Comparison of ENCODE assay signal across 17 cellular contexts in genomic region chr19:28386080-28386869, GRCh38.
DNase-seq lines count a peak whose midpoint lies in the region; ATAC-seq and TF ChIP-seq lines count a peak whose summit lies in the region.
"Had no signal": no experiment of that assay in that cellular context is flagged by ENCODE, and none has a peak within 500 bp of the region (broad histone marks: within the 10 kb centered on the region; RNA-seq: fewer than 3 reads in every experiment).

No MANE protein-coding gene starts in this region.

- no peaks in the 10 kb centered on the region for H3K9me3 ChIP-seq in CD8-positive, alpha-beta T cell (ENCODE audit: low read length)
- peaks cover 0 to 19% (median 2%) of the 10 kb centered on the region in 8 donors for H3K9me3 ChIP-seq in spleen
- H3K9me3 ChIP-seq: HAP-1 had no signal

- WGBS in spleen, 5 donors, result 56 to 69% (median 61%) methylated on average over 9 of the region's 9 CpGs

- peak; percentile 29 for ATAC-seq in CD8-positive, alpha-beta T cell
- peak; percentile 58 for ATAC-seq in activated CD8-positive, alpha-beta T cell treated with anti-CD3 and anti-CD28 coated beads for 36 hours
- ATAC-seq in natural killer cell treated with Interleukin-12 subunit alpha and Interleukin-12 subunit beta and Interleukin-15 and Interleukin-18, amount 100 ng/mL, for 72 hours, result peak in 1 of 2 donors; percentile 40

- H3K4me1 ChIP-seq in CD8-positive, alpha-beta T cell (ENCODE audit: insufficient read depth, low read length), result no peaks in the 10 kb centered on the region
- H3K4me1 ChIP-seq in spleen, result no peaks in the 10 kb centered on the region
- H3K4me1 ChIP-seq: HAP-1 had no signal

- peaks cover 14% of the 10 kb centered on the region for H3K36me3 Mint-ChIP-seq in T-helper 1 cell treated with Interleukin-12 subunit alpha and Interleukin-12 subunit beta and Interleukin-4 antibody, amounts not matched to agents 30 μg/mL and 1 μg/mL, for 36 hours (ENCODE audit: low read depth)
- peaks cover 2% of the 10 kb centered on the region for H3K36me3 Mint-ChIP-seq in CD8-positive, alpha-beta T cell
- H3K36me3 Mint-ChIP-seq in activated CD8-positive, alpha-beta T cell treated with anti-CD3 and anti-CD28 coated beads for 36 hours (ENCODE audit: low read depth), result no peaks in the 10 kb centered on the region
- H3K36me3 Mint-ChIP-seq in natural killer cell treated with Interleukin-12 subunit alpha and Interleukin-12 subunit beta and Interleukin-15 and Interleukin-18, amount 100 ng/mL, for 72 hours, result no peaks in the 10 kb centered on the region

- POLR2A ChIA-PET in CD8-positive, alpha-beta T cell (lab: Charles Lee), result interaction anchor here (1.4 kb wide), 1 partner anchor 10 kb away, joined by 3 read pairs; no protein-coding TSS in a partner anchor
- POLR2A ChIA-PET in activated CD8-positive, alpha-beta T cell treated with anti-CD3 and anti-CD28 coated beads for 36 hours (lab: Charles Lee), result no interaction called here

- H3K4me3 ChIP-seq in CD8-positive, alpha-beta T cell (ENCODE audit: low read depth, low read length), result no peak overlapping the region
- H3K4me3 ChIP-seq in spleen, result no peak overlapping the region
- H3K4me3 ChIP-seq: HAP-1 had no signal

- H3K36me3 ChIP-seq in CD8-positive, alpha-beta T cell (ENCODE audit: insufficient read depth, low read length), result no peaks in the 10 kb centered on the region
- no peaks in the 10 kb centered on the region for H3K36me3 ChIP-seq in spleen
- H3K36me3 ChIP-seq: HAP-1 had no signal

- no peaks in the 10 kb centered on the region for H3K27me3 Mint-ChIP-seq in T-helper 1 cell treated with Interleukin-12 subunit alpha and Interleukin-12 subunit beta and Interleukin-4 antibody, amounts not matched to agents 30 μg/mL and 1 μg/mL, for 36 hours (ENCODE audit: low read depth)
- H3K27me3 Mint-ChIP-seq in CD8-positive, alpha-beta T cell (ENCODE audit: low read depth), result no peaks in the 10 kb centered on the region
- no peaks in the 10 kb centered on the region for H3K27me3 Mint-ChIP-seq in activated CD8-positive, alpha-beta T cell treated with anti-CD3 and anti-CD28 coated beads for 36 hours
- no peaks in the 10 kb centered on the region for H3K27me3 Mint-ChIP-seq in natural killer cell treated with Interleukin-12 subunit alpha and Interleukin-12 subunit beta and Interleukin-15 and Interleukin-18, amount 100 ng/mL, for 72 hours

- H3K27ac Mint-ChIP-seq in T-helper 1 cell treated with Interleukin-12 subunit alpha and Interleukin-12 subunit beta and Interleukin-4 antibody, amounts not matched to agents 30 μg/mL and 1 μg/mL, for 36 hours, result peak overlapping the region; percentile 93
- H3K27ac Mint-ChIP-seq in CD8-positive, alpha-beta T cell, result peak overlapping the region; percentile 92
- peak overlapping the region; percentile 80 for H3K27ac Mint-ChIP-seq in activated CD8-positive, alpha-beta T cell treated with anti-CD3 and anti-CD28 coated beads for 36 hours
- H3K27ac Mint-ChIP-seq in natural killer cell treated with Interleukin-12 subunit alpha and Interleukin-12 subunit beta and Interleukin-15 and Interleukin-18, amount 100 ng/mL, for 72 hours, result no peak overlapping the region

- peaks cover 17% of the 10 kb centered on the region for H3K9me3 Mint-ChIP-seq in T-helper 1 cell treated with Interleukin-12 subunit alpha and Interleukin-12 subunit beta and Interleukin-4 antibody, amounts not matched to agents 30 μg/mL and 1 μg/mL, for 36 hours
- peaks cover 9% of the 10 kb centered on the region for H3K9me3 Mint-ChIP-seq in CD8-positive, alpha-beta T cell
- peaks cover 8% of the 10 kb centered on the region for H3K9me3 Mint-ChIP-seq in activated CD8-positive, alpha-beta T cell treated with anti-CD3 and anti-CD28 coated beads for 36 hours
- peaks cover 5% of the 10 kb centered on the region for H3K9me3 Mint-ChIP-seq in natural killer cell treated with Interleukin-12 subunit alpha and Interleukin-12 subunit beta and Interleukin-15 and Interleukin-18, amount 100 ng/mL, for 72 hours

- CTCF ChIA-PET in CD8-positive, alpha-beta T cell (lab: Charles Lee), result interaction anchor here (0.7 kb wide), 1 partner anchor 25 kb away, joined by 3 read pairs; no protein-coding TSS in a partner anchor
- CTCF ChIA-PET in activated CD8-positive, alpha-beta T cell treated with anti-CD3 and anti-CD28 coated beads for 36 hours (lab: Charles Lee), result no interaction called here

- peaks cover 46% of the 10 kb centered on the region for H3K4me1 Mint-ChIP-seq in T-helper 1 cell treated with Interleukin-12 subunit alpha and Interleukin-12 subunit beta and Interleukin-4 antibody, amounts not matched to agents 30 μg/mL and 1 μg/mL, for 36 hours (ENCODE audit: low read depth)
- H3K4me1 Mint-ChIP-seq in CD8-positive, alpha-beta T cell (ENCODE audit: low read depth), result peaks cover 22% of the 10 kb centered on the region
- H3K4me1 Mint-ChIP-seq in activated CD8-positive, alpha-beta T cell treated with anti-CD3 and anti-CD28 coated beads for 36 hours (ENCODE audit: low read depth), result peaks cover 10% of the 10 kb centered on the region
- H3K4me1 Mint-ChIP-seq in natural killer cell treated with Interleukin-12 subunit alpha and Interleukin-12 subunit beta and Interleukin-15 and Interleukin-18, amount 100 ng/mL, for 72 hours (ENCODE audit: low read depth in 2 of 2), result peaks cover 16 to 17% of the 10 kb centered on the region in 2 donors

- no peak for TF ChIP-seq CTCF in CD8-positive, alpha-beta T cell (IDR thresholded peaks at IDR 0.05)
- no peak for TF ChIP-seq CTCF in activated CD8-positive, alpha-beta T cell treated with anti-CD3 and anti-CD28 coated beads for 36 hours (IDR thresholded peaks at IDR 0.05)
- TF ChIP-seq CTCF in spleen (IDR thresholded peaks at IDR 0.05 in 8 of 11, conservative IDR thresholded peaks at IDR 0.05 in 3 of 11), result no peak

- DNase-seq in T-helper 1 cell, result no peak
- DNase-seq in CD8-positive, alpha-beta T cell, result no peak
- DNase-seq in activated CD8-positive, alpha-beta T cell treated with anti-CD3 and anti-CD28 coated beads for 36 hours, result no peak
- DNase-seq in natural killer cell treated with Interleukin-12 subunit alpha and Interleukin-12 subunit beta and Interleukin-15 and Interleukin-18, amount 100 ng/mL, for 72 hours (ENCODE audit: low spot score), result no peak
- no peak for DNase-seq in spleen
- DNase-seq in dermis blood vessel endothelial cell, result no peak
- DNase-seq in NCI-H146 (lab: John Stamatoyannopoulos, UW), result no peak
- DNase-seq: DMS79, Karpas-422, MM.1S, NCI-H2029, NCI-H510A, RPMI8226 had no signal

- peak overlapping the region; percentile 84 for H3K4me3 Mint-ChIP-seq in T-helper 1 cell treated with Interleukin-12 subunit alpha and Interleukin-12 subunit beta and Interleukin-4 antibody, amounts not matched to agents 30 μg/mL and 1 μg/mL, for 36 hours
- H3K4me3 Mint-ChIP-seq in CD8-positive, alpha-beta T cell, result peak overlapping the region; percentile 49
- no peak overlapping the region for H3K4me3 Mint-ChIP-seq in activated CD8-positive, alpha-beta T cell treated with anti-CD3 and anti-CD28 coated beads for 36 hours
- H3K4me3 Mint-ChIP-seq in natural killer cell treated with Interleukin-12 subunit alpha and Interleukin-12 subunit beta and Interleukin-15 and Interleukin-18, amount 100 ng/mL, for 72 hours, result peak overlapping the region; percentile 0

- H3K27ac ChIP-seq in CD8-positive, alpha-beta T cell (ENCODE audit: low read depth, low read length), result peak overlapping the region; percentile 21
- no peak overlapping the region for H3K27ac ChIP-seq in spleen
- H3K27ac ChIP-seq: 22Rv1, C4-2B had no signal

- intact Hi-C loops in CD8-positive, alpha-beta T cell (cut with DNase I, micrococcal nuclease), result no loop called here
- intact Hi-C loops in activated CD8-positive, alpha-beta T cell treated with anti-CD3 and anti-CD28 coated beads for 36 hours (cut with micrococcal nuclease), result no loop called here
- intact Hi-C loops in spleen (cut with DNase I; ENCODE audit: low total_unique reads), result no loop called here

- H3K27me3 ChIP-seq in CD8-positive, alpha-beta T cell (ENCODE audit: insufficient read depth, low read length), result no peaks in the 10 kb centered on the region
- no peaks in the 10 kb centered on the region for H3K27me3 ChIP-seq in spleen (replicated peaks in 1 of 7)

- TF ChIP-seq POLR2A in spleen (IDR thresholded peaks at IDR 0.05), result no peak

Comparison
In these comparisons a context has a peak if more than half of its experiments do, and no peak if none do; other contexts are left out.
1. H3K27ac Mint-ChIP-seq: peak in T-helper 1 cell treated with Interleukin-12 subunit alpha and Interleukin-12 subunit beta and Interleukin-4 antibody, amounts not matched to agents 30 μg/mL and 1 μg/mL, for 36 hours (single experiment), CD8-positive, alpha-beta T cell (single experiment) and activated CD8-positive, alpha-beta T cell treated with anti-CD3 and anti-CD28 coated beads for 36 hours (single experiment); none in natural killer cell treated with Interleukin-12 subunit alpha and Interleukin-12 subunit beta and Interleukin-15 and Interleukin-18, amount 100 ng/mL, for 72 hours (0 of 2).